10 cellular contexts compared by ENCODE assay signal in genomic region chr22:46788426-46789168, GRCh38. TPM values are rescaled to one million over a fixed set of nuclear protein-coding genes. Genes with fewer than 3 reads are reported as not detected.
DNase-seq lines count a peak whose midpoint lies in the region; ATAC-seq and TF ChIP-seq lines count a peak whose summit lies in the region.
"Had no signal": no experiment of that assay in that cellular context is flagged by ENCODE, and none has a peak within 500 bp of the region (broad histone marks: within the 10 kb centered on the region; RNA-seq: fewer than 3 reads in every experiment).

No MANE protein-coding gene starts in this region.

- H3K27me3 Mint-ChIP-seq in CD14-positive monocyte (ENCODE audit: low read depth in 3 of 3) (no peaks in the 10 kb centered on the region), T-cell (no peaks in the 10 kb centered on the region), immature natural killer cell (ENCODE audit: low read depth in 3 of 3) (peaks cover 10% of the 10 kb centered on the region in 3 donors)

- CTCF ChIA-PET in T-cell (lab: Charles Lee): interaction anchor here in 1 of 2 donors (1.6 kb wide), 1 partner anchor 15 kb away, joined by 5 read pairs; no protein-coding TSS in a partner anchor

- intact Hi-C loops in CD14-positive monocyte (cut with micrococcal nuclease): no loop called here

- H3K9me3 Mint-ChIP-seq in CD14-positive monocyte (peaks cover 0 to 2% (median 0%) of the 10 kb centered on the region in 7 donors), T-cell (no peaks in the 10 kb centered on the region), immature natural killer cell (no peaks in the 10 kb centered on the region)

- peaks cover 35% of the 10 kb centered on the region for H3K4me1 Mint-ChIP-seq in CD14-positive monocyte
- H3K4me1 Mint-ChIP-seq in T-cell: peaks cover 65 to 81% (median 65%) of the 10 kb centered on the region in 3 donors
- H3K4me1 Mint-ChIP-seq in immature natural killer cell: peaks cover 56 to 72% of the 10 kb centered on the region in 2 donors

- POLR2A ChIA-PET in T-cell (lab: Charles Lee): interaction anchor here in 1 of 2 donors (0.7 kb wide), 1 partner anchor 23 kb away, joined by 10 read pairs; no protein-coding TSS in a partner anchor

- TF ChIP-seq CTCF in CD14-positive monocyte (IDR thresholded peaks at IDR 0.05): no peak
- TF ChIP-seq CTCF in GM13976 (IDR thresholded peaks at IDR 0.05; ENCODE audit: borderline replicate concordance, control extremely low read depth, extremely low read depth, insufficient read depth, missing control alignments): no peak

- DNase-seq in CD14-positive monocyte (ENCODE audit: low spot score) (no peak), GM13976 (ENCODE audit: low spot score) (peak; percentile 76), T-cell (no peak), immature natural killer cell (peak; percentile 39 to 45 (median 41)), T1000 (lab: John Stamatoyannopoulos, UW) (no peak), NCI-H510A (lab: John Stamatoyannopoulos, UW) (no peak), NK-92 (lab: John Stamatoyannopoulos, UW; ENCODE audit: unreplicated experiment) (no peak), NCI-H1105 (lab: John Stamatoyannopoulos, UW) (no peak)
- DNase-seq: cerebellar nuclear complex, NCI-H1436 had no signal

- no peak for ATAC-seq in T-cell (replicated peaks in 1 of 4)

- H3K36me3 Mint-ChIP-seq in CD14-positive monocyte: peaks cover 37 to 49% of the 10 kb centered on the region in 2 donors
- peaks cover 13% of the 10 kb centered on the region for H3K36me3 Mint-ChIP-seq in T-cell
- no peaks in the 10 kb centered on the region for H3K36me3 Mint-ChIP-seq in immature natural killer cell

- peak overlapping the region in 1 of 2 donors; percentile 4 for H3K4me3 Mint-ChIP-seq in CD14-positive monocyte
- peak overlapping the region in 2 of 3 donors; percentile 39 to 41 for H3K4me3 Mint-ChIP-seq in T-cell
- peak overlapping the region in 4 of 5 donors; percentile 33 to 55 (median 52) for H3K4me3 Mint-ChIP-seq in immature natural killer cell

- in situ Hi-C loops in GM13976 (cut with MboI; ENCODE audit: low sequenced_read_pairs, unreplicated experiment): no loop called here

- H3K27ac Mint-ChIP-seq in CD14-positive monocyte (peak overlapping the region; percentile 54 to 93 (median 72)), T-cell (peak overlapping the region; percentile 89 to 91), immature natural killer cell (peak overlapping the region; percentile 100)

RNA-seq across cellular contexts. Expression of gene TBC1D22A, which starts 26.1 kb away (rescaled TPM):
- 10 to 100 TPM; 25.9 to 29.5 TPM for polyA plus RNA-seq in CD14-positive monocyte
- total RNA-seq in T-cell: 10 to 100 TPM; 38.3 to 67.8 (median 57.7) TPM
- 10 to 100 TPM; 20.6 to 28.0 (median 24.0) TPM for polyA plus RNA-seq in immature natural killer cell

RNA-seq across cellular contexts. Expression of gene CERK, which starts 50.5 kb away (rescaled TPM):
- polyA plus RNA-seq in CD14-positive monocyte: 10 to 100 TPM; 22.4 to 24.5 TPM
- total RNA-seq in T-cell: 100 to 1,000 TPM in 3 of 5 donors, 10 to 100 TPM in 2; 77.4 to 155 (median 125) TPM
- 10 to 100 TPM; 31.1 to 59.4 (median 38.9) TPM for polyA plus RNA-seq in immature natural killer cell

Comparison
In these comparisons a context has a peak if more than half of its experiments do, and no peak if none do; other contexts are left out.
1. DNase-seq: peak in GM13976 (single experiment) and immature natural killer cell (3 of 3); none in CD14-positive monocyte (single experiment), T-cell (0 of 34), T1000 (single experiment), NCI-H510A (single experiment), NK-92 (single experiment) and NCI-H1105 (single experiment).
2. Peak in every context shown above with its lines, with median percentiles within 50 percentile points of each other: H3K27ac Mint-ChIP-seq.